In genomic region chr5:76608833-76609232, GRCh38 we compare ENCODE assay signal across 11 cellular contexts. TPM values are rescaled to one million over a fixed set of nuclear protein-coding genes. Genes with fewer than 3 reads are reported as not detected.
DNase-seq lines count a peak whose midpoint lies in the region; ATAC-seq and TF ChIP-seq lines count a peak whose summit lies in the region.
"Had no signal": no experiment of that assay in that cellular context is flagged by ENCODE, and none has a peak within 500 bp of the region (broad histone marks: within the 10 kb centered on the region; RNA-seq: fewer than 3 reads in every experiment).

No MANE protein-coding gene starts in this region.

- no peak overlapping the region for H3K4me3 ChIP-seq in CD8-positive, alpha-beta T cell (ENCODE audit: low read depth, low read length)
- no peak overlapping the region for H3K4me3 ChIP-seq in sigmoid colon
- H3K4me3 ChIP-seq: skin epidermis had no signal

- no peaks in the 10 kb centered on the region for H3K27me3 Mint-ChIP-seq in CD8-positive, alpha-beta T cell (ENCODE audit: low read depth)
- peaks cover 1% of the 10 kb centered on the region for H3K27me3 Mint-ChIP-seq in memory B cell

- H3K9me3 ChIP-seq in CD8-positive, alpha-beta T cell (ENCODE audit: low read length), result no peaks in the 10 kb centered on the region
- H3K9me3 ChIP-seq in sigmoid colon, result no peaks in the 10 kb centered on the region

- DNase-seq in CD8-positive, alpha-beta T cell, result no peak
- DNase-seq in amniotic epithelial cell (ENCODE audit: low read depth) (peak; percentile 51), memory B cell (ENCODE audit: low spot score in 2 of 2) (no peak), sigmoid colon (no peak), LoVo (ENCODE audit: low spot score) (no peak), NCI-H2029 (lab: John Stamatoyannopoulos, UW) (no peak)
- DNase-seq: HFFc6, NCI-H2081 treated with DMSO at 0.1 percent for 48 hours had no signal

- ATAC-seq in CD8-positive, alpha-beta T cell, result peak; percentile 73
- ATAC-seq in HG02885 (IDR thresholded peaks at IDR 0.05; ENCODE audit: poor library complexity, unreplicated experiment) (peak; percentile 49), memory B cell (ENCODE audit: low read depth) (peak; percentile 81), HG02840 (IDR thresholded peaks at IDR 0.05; ENCODE audit: low FRiP score, unreplicated experiment) (no peak)

- TF ChIP-seq POLR2A in sigmoid colon (IDR thresholded peaks at IDR 0.05), result no peak

- H3K27ac Mint-ChIP-seq in CD8-positive, alpha-beta T cell, result peak overlapping the region; percentile 23
- H3K27ac Mint-ChIP-seq in memory B cell, result no peak overlapping the region
- H3K27ac Mint-ChIP-seq: HFFc6 had no signal

- peaks cover 33% of the 10 kb centered on the region for H3K36me3 ChIP-seq in CD8-positive, alpha-beta T cell (ENCODE audit: insufficient read depth, low read length)
- H3K36me3 ChIP-seq in sigmoid colon, result no peaks in the 10 kb centered on the region

- WGBS in sigmoid colon, 2 donors, result 69 to 71% methylated on average over 4 of the region's 4 CpGs

- H3K27ac ChIP-seq in CD8-positive, alpha-beta T cell (ENCODE audit: low read depth, low read length), result no peak overlapping the region
- H3K27ac ChIP-seq in sigmoid colon, result no peak overlapping the region
- H3K27ac ChIP-seq: skin epidermis had no signal

- no peak for TF ChIP-seq EP300 in sigmoid colon (IDR thresholded peaks at IDR 0.05)

- H3K9me3 Mint-ChIP-seq in CD8-positive, alpha-beta T cell, result no peaks in the 10 kb centered on the region
- no peaks in the 10 kb centered on the region for H3K9me3 Mint-ChIP-seq in memory B cell
- H3K9me3 Mint-ChIP-seq: HFFc6 had no signal

- H3K4me3 Mint-ChIP-seq in CD8-positive, alpha-beta T cell, result no peak overlapping the region
- H3K4me3 Mint-ChIP-seq in memory B cell, result no peak overlapping the region
- H3K4me3 Mint-ChIP-seq: HFFc6 had no signal

- POLR2A ChIA-PET in CD8-positive, alpha-beta T cell (lab: Charles Lee), result interaction anchor here (0.8 kb wide), 1 partner anchor 44 kb away, joined by 3 read pairs; no protein-coding TSS in a partner anchor

- H3K36me3 Mint-ChIP-seq in CD8-positive, alpha-beta T cell, result peaks cover 83% of the 10 kb centered on the region
- H3K36me3 Mint-ChIP-seq in memory B cell, result peaks cover 2% of the 10 kb centered on the region

- CTCF ChIA-PET in CD8-positive, alpha-beta T cell (lab: Charles Lee), result interaction anchor here (0.7 to 1.2 kb wide), 4 partner anchors 9 to 166 kb away, joined by 3 to 4 read pairs (median 3); no protein-coding TSS in a partner anchor

- peaks cover 6% of the 10 kb centered on the region for H3K4me1 Mint-ChIP-seq in CD8-positive, alpha-beta T cell (ENCODE audit: low read depth)
- H3K4me1 Mint-ChIP-seq in memory B cell, result no peaks in the 10 kb centered on the region

- no peak for TF ChIP-seq CTCF in CD8-positive, alpha-beta T cell (IDR thresholded peaks at IDR 0.05)
- no peak for TF ChIP-seq CTCF in sigmoid colon (IDR thresholded peaks at IDR 0.05)

- H3K4me1 ChIP-seq in CD8-positive, alpha-beta T cell (ENCODE audit: insufficient read depth, low read length), result no peaks in the 10 kb centered on the region
- peaks cover 0 to 10% (median 0%) of the 10 kb centered on the region in 4 donors for H3K4me1 ChIP-seq in sigmoid colon

- intact Hi-C loops in CD8-positive, alpha-beta T cell (cut with DNase I, micrococcal nuclease), result no loop called here
- intact Hi-C loops in sigmoid colon (cut with DNase I), result no loop called here

- no peaks in the 10 kb centered on the region for H3K27me3 ChIP-seq in CD8-positive, alpha-beta T cell (ENCODE audit: insufficient read depth, low read length)
- H3K27me3 ChIP-seq in sigmoid colon, result no peaks in the 10 kb centered on the region

RNA-seq across cellular contexts. Expression of gene F2RL2, which starts 14.4 kb away (rescaled TPM):
- total RNA-seq in CD8-positive, alpha-beta T cell, result not detected
- 1 to 10 TPM; 1.4 to 6.6 (median 3.9) TPM for total RNA-seq in sigmoid colon
- 1 to 10 TPM in 1 of 3 donors, under 1 TPM in 1, not detected in 1; 0.60 to 1.0 TPM for polyA plus RNA-seq in sigmoid colon
